In genomic region chr1:18120638-18121037, GRCh38 we compare ENCODE assay signal across 33 cellular contexts. TPM values are rescaled to one million over a fixed set of nuclear protein-coding genes. Genes with fewer than 3 reads are reported as not detected.
"Had no signal": no experiment of that assay in that cellular context is flagged by ENCODE, and none has a peak within 500 bp of the region (broad histone marks: within the 10 kb centered on the region; RNA-seq: fewer than 3 reads in every experiment).

No MANE protein-coding gene starts in this region.

- DNase-seq: colonic mucosa; cortex of kidney; effector CD8-positive, alpha-beta T cell; effector memory CD8-positive, alpha-beta T cell; endodermal cell; erythroblast; esophagus squamous epithelium; foreskin fibroblast; foreskin melanocyte; gastrocnemius medialis; glutamatergic neuron; head of caudate nucleus; heart right ventricle; hippocampal formation; left cardiac atrium; left lung; left ventricle myocardium superior; lower lobe of right lung; mesenchymal stem cell; naive B cell had no signal

- H3K9me3 Mint-ChIP-seq: dendritic cell treated with granulocyte-macrophage colony-stimulating factor and Interleukin-4, amounts not matched to agents 40 ng/mL and 50 ng/mL, for 4 days; effector memory CD8-positive, alpha-beta T cell; endodermal cell; mesothelial cell of epicardium had no signal

- H3K36me3 ChIP-seq: colonic mucosa, esophagus squamous epithelium, gastrocnemius medialis, heart right ventricle, left lung, lower lobe of right lung had no signal

- H3K4me1 ChIP-seq: colonic mucosa, esophagus squamous epithelium, gastrocnemius medialis, heart right ventricle, left lung, lower lobe of right lung had no signal

- H3K27me3 ChIP-seq: colonic mucosa had no signal

- H3K4me3 Mint-ChIP-seq: dendritic cell treated with granulocyte-macrophage colony-stimulating factor and Interleukin-4, amounts not matched to agents 40 ng/mL and 50 ng/mL, for 4 days; effector memory CD8-positive, alpha-beta T cell; endodermal cell; mesothelial cell of epicardium; naive B cell had no signal

- H3K27ac Mint-ChIP-seq: dendritic cell treated with granulocyte-macrophage colony-stimulating factor and Interleukin-4, amounts not matched to agents 40 ng/mL and 50 ng/mL, for 4 days; effector memory CD8-positive, alpha-beta T cell; endodermal cell; mesothelial cell of epicardium; naive B cell had no signal

- H3K27ac ChIP-seq: colonic mucosa, epithelial cell of prostate, esophagus squamous epithelium, gastrocnemius medialis, heart right ventricle, left lung, lower lobe of right lung had no signal

- H3K4me1 Mint-ChIP-seq: endodermal cell, mesothelial cell of epicardium, naive B cell had no signal

- FAIRE-seq: endometrium, islet of Langerhans, keratinocyte had no signal

- H3K4me3 ChIP-seq: colonic mucosa, esophagus squamous epithelium, gastrocnemius medialis, heart right ventricle, left lung, lower lobe of right lung, mucosa of descending colon had no signal

- H3K9me3 ChIP-seq: colonic mucosa, esophagus squamous epithelium, gastrocnemius medialis, heart right ventricle, left lung, lower lobe of right lung, mucosa of descending colon had no signal

- ATAC-seq: effector memory CD8-positive, alpha-beta T cell; esophagus mucosa; gastrocnemius medialis; heart right ventricle; left cardiac atrium; left lung; left ventricle myocardium superior; lower lobe of right lung; mucosa of descending colon had no signal

- H3K36me3 Mint-ChIP-seq: mesothelial cell of epicardium, naive B cell had no signal

RNA-seq across cellular contexts. Expression of gene IGSF21, which starts 13.0 kb away (rescaled TPM):
- total RNA-seq: dermis microvascular lymphatic vessel endothelial cell, esophagus mucosa, glomerular endothelial cell, kidney epithelial cell, lung microvascular endothelial cell, mesothelial cell of epicardium, myocyte had no signal
- polyA plus RNA-seq: keratinocyte had no signal
